Comparison of ENCODE assay signal across 13 cellular contexts in the genomic region with DNA sequence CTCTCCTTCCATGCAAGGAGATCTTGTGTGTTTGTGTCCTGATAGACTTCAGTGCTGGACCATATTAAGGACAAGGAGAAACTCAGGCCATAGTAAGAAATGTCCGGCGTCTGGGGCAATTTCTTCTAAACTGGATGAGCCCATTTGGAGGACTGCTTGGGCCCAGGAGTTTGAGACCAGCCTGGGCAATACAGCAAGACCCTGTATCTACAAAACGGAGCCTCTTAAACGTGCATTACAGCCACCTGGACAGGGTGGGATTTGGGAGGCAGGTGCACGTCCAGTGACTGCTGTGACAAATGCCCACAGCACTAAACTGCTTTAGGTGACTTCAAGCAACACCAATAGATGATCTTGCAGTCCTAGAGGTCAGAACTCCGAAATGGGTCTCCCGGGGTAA.
"Had no signal": no experiment of that assay in that cellular context is flagged by ENCODE, and none has a peak within 500 bp of the region (broad histone marks: within the 10 kb centered on the region; RNA-seq: fewer than 3 reads in every experiment).

No MANE protein-coding gene starts in this region.

- ATAC-seq: body of pancreas; left ventricle myocardium superior; natural killer cell; stimulated activated naive B cell treated with anti-CD40 and anti-IgM and Interleukin-4, amounts not matched to agents 10 μg/mL and 1 μg/mL and 100 μg/mL, for 72 hours had no signal

- H3K27ac Mint-ChIP-seq: activated naive CD8-positive, alpha-beta T cell treated with anti-CD3 and anti-CD28 coated beads, Interleukin-2, amount 10 ng/mL, durations not matched to agents 7 days and 5 days; natural killer cell; stimulated activated naive B cell treated with anti-CD40 and anti-IgM and Interleukin-4, amounts not matched to agents 10 μg/mL and 1 μg/mL and 100 μg/mL, for 72 hours; T-helper 1 cell treated with Interleukin-12 subunit alpha and Interleukin-12 subunit beta and Interleukin-4 antibody, amounts not matched to agents 30 μg/mL and 1 μg/mL, for 36 hours had no signal

- H3K27me3 ChIP-seq: body of pancreas, colonic mucosa had no signal

- H3K4me3 Mint-ChIP-seq: activated naive CD8-positive, alpha-beta T cell treated with anti-CD3 and anti-CD28 coated beads, Interleukin-2, amount 10 ng/mL, durations not matched to agents 7 days and 5 days; natural killer cell; stimulated activated naive B cell treated with anti-CD40 and anti-IgM and Interleukin-4, amounts not matched to agents 10 μg/mL and 1 μg/mL and 100 μg/mL, for 72 hours; T-helper 1 cell treated with Interleukin-12 subunit alpha and Interleukin-12 subunit beta and Interleukin-4 antibody, amounts not matched to agents 30 μg/mL and 1 μg/mL, for 36 hours had no signal

- DNase-seq: activated CD4-positive, CD25-positive, alpha-beta regulatory T cell treated with anti-CD3 and anti-CD28 coated beads, Interleukin-2, amount 50 U/mL, for 72 hours; activated naive CD8-positive, alpha-beta T cell treated with anti-CD3 and anti-CD28 coated beads, Interleukin-2, amount 10 ng/mL, durations not matched to agents 7 days and 5 days; amygdala; body of pancreas; caudate nucleus; colonic mucosa; foreskin melanocyte; left ventricle myocardium superior; natural killer cell; occipital lobe; retina; stimulated activated naive B cell treated with anti-CD40 and anti-IgM and Interleukin-4, amounts not matched to agents 10 μg/mL and 1 μg/mL and 100 μg/mL, for 72 hours had no signal

- H3K27ac ChIP-seq: body of pancreas, colonic mucosa had no signal

- H3K36me3 Mint-ChIP-seq: activated naive CD8-positive, alpha-beta T cell treated with anti-CD3 and anti-CD28 coated beads, Interleukin-2, amount 10 ng/mL, durations not matched to agents 7 days and 5 days; natural killer cell had no signal

- H3K4me3 ChIP-seq: body of pancreas, colonic mucosa had no signal

- H3K36me3 ChIP-seq: colonic mucosa had no signal

- H3K27me3 Mint-ChIP-seq: activated naive CD8-positive, alpha-beta T cell treated with anti-CD3 and anti-CD28 coated beads, Interleukin-2, amount 10 ng/mL, durations not matched to agents 7 days and 5 days; stimulated activated naive B cell treated with anti-CD40 and anti-IgM and Interleukin-4, amounts not matched to agents 10 μg/mL and 1 μg/mL and 100 μg/mL, for 72 hours had no signal

- H3K4me1 ChIP-seq: body of pancreas, colonic mucosa had no signal

- H3K4me1 Mint-ChIP-seq: activated naive CD8-positive, alpha-beta T cell treated with anti-CD3 and anti-CD28 coated beads, Interleukin-2, amount 10 ng/mL, durations not matched to agents 7 days and 5 days; natural killer cell had no signal

- H3K9me3 ChIP-seq: body of pancreas, colonic mucosa had no signal
